ENCODE assay signal across 9 cellular contexts in the genomic region with DNA sequence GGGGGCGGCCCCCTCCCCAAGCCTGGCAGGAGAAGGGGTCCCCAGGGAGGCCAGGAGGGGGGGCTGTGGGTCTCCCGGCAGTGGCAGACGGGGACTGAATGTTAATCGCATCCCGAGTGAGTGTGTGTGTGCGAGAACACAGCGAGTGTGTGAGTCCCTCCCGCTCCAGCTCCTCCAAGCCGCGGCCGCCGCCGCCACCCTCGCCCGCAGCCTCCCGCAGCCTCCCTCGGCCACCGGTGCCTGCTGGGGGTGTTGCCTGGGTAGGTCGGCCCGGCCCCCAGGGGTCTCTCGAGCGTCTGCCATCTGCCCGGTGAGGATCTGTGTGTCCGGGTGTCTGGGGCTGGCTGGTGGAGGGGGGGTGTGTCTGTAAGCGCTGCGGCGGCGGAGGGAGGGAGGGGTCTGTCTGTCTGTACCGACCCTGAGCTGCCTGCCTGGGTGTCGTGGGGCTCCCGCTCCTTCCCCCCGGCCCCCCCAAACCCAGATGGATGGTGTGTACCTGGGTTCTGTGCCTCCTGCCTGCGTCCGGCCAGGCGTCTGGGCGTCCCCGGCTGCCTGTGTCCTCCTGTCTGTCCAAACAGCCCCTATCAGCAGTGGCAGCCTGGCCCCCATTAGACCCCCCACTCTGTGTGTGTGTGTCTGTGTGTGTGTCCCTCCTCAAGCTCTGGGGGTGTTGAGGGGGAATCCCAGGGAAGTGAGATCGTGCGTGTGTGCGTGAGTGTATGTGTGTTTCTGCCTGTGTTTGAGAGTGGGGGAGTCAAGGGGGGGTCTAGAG. TPM values are rescaled to one million over a fixed set of nuclear protein-coding genes. Genes with fewer than 3 reads are reported as not detected.
DNase-seq lines count a peak whose midpoint lies in the region; ATAC-seq and TF ChIP-seq lines count a peak whose summit lies in the region.
"Had no signal": no experiment of that assay in that cellular context is flagged by ENCODE, and none has a peak within 500 bp of the region (broad histone marks: within the 10 kb centered on the region; RNA-seq: fewer than 3 reads in every experiment).

A gene (plus strand): TSS at position 110 of the 772 bp plus-strand sequence. CDS start 4,725 bp downstream, outside the sequence.

- no peaks in the 10 kb centered on the region for H3K27me3 Mint-ChIP-seq in Caco-2 (ENCODE audit: insufficient read depth, unreplicated experiment)
- peaks cover 33% of the 10 kb centered on the region for H3K27me3 Mint-ChIP-seq in IgD-negative memory B cell
- peaks cover 40% of the 10 kb centered on the region for H3K27me3 Mint-ChIP-seq in activated naive CD8-positive, alpha-beta T cell treated with anti-CD3 and anti-CD28 coated beads, Interleukin-2, amount 50 U/mL, for 24 hours
- H3K27me3 Mint-ChIP-seq in mesothelial cell of epicardium (ENCODE audit: low read depth), result peaks cover 36% of the 10 kb centered on the region

- 0 out of 2 replicates have a peak, but pooled peaks cover 1% of the 10 kb centered on the region for H3K36me3 ChIP-seq in Caco-2 (ENCODE audit: control insufficient read depth, insufficient read depth, low read length)

- peak within 1 kb of the TSS; percentile 36 for H3K4me3 ChIP-seq in Caco-2 (ENCODE audit: low read depth, low read length)
- H3K4me3 ChIP-seq: left lung had no signal

- BruUV-seq in Caco-2 (replicated peaks; lab: Mats Ljungman, UMichigan), result no TSS peak

- peak; percentile 10 to 20 for TF ChIP-seq CTCF in Caco-2 (IDR thresholded peaks at IDR 0.05; ENCODE audit: insufficient read depth in 1 of 2, low read depth in 1 of 2, low read length in 1 of 2, severe bottlenecking in 1 of 2, unreplicated experiment in 1 of 2)
- TF ChIP-seq CTCF in mesothelial cell of epicardium (IDR thresholded peaks at IDR 0.05; ENCODE audit: unreplicated experiment), result no peak

- H3K27me3 ChIP-seq in Caco-2 (replicated peaks; ENCODE audit: control insufficient read depth, insufficient read depth, low read length), result no peaks in the 10 kb centered on the region

- CTCF ChIA-PET in Caco-2 (lab: Charles Lee), result interaction anchor here (0.6 to 1.0 kb wide), 5 partner anchors 8 to 312 kb away, joined by 3 to 6 read pairs (median 4); no protein-coding TSS in a partner anchor

- H3K9me3 Mint-ChIP-seq in Caco-2 (ENCODE audit: unreplicated experiment), result no peaks in the 10 kb centered on the region
- no peaks in the 10 kb centered on the region for H3K9me3 Mint-ChIP-seq in IgD-negative memory B cell
- H3K9me3 Mint-ChIP-seq in activated naive CD8-positive, alpha-beta T cell treated with anti-CD3 and anti-CD28 coated beads, Interleukin-2, amount 50 U/mL, for 24 hours, result no peaks in the 10 kb centered on the region
- H3K9me3 Mint-ChIP-seq in mesothelial cell of epicardium, result no peaks in the 10 kb centered on the region

- intact Hi-C loops in Caco-2 (cut with micrococcal nuclease; ENCODE audit: unreplicated experiment), result loop anchor here (5.0 kb wide), 3 partner anchors 41 to 189 kb away; a partner anchor contains a TSS

- DNase-seq in Caco-2, result peak; percentile 48 to 57
- no peak for DNase-seq in activated naive CD8-positive, alpha-beta T cell treated with anti-CD3 and anti-CD28 coated beads, Interleukin-2, amount 50 U/mL, for 24 hours
- DNase-seq in mesothelial cell of epicardium (ENCODE audit: low spot score in 2 of 2, unreplicated experiment in 2 of 2), result peak in 1 of 2 experiments; percentile 65
- DNase-seq in NCI-H2081 (lab: John Stamatoyannopoulos, UW), result no peak
- no peak for DNase-seq in germinal center (ENCODE audit: low spot score)

- POLR2A ChIA-PET in Caco-2 (lab: Charles Lee), result interaction anchor here (0.5 to 1.6 kb wide), 2 partner anchors 30 to 161 kb away, joined by 10 to 11 read pairs; a partner anchor contains a TSS

- no peak for ATAC-seq in activated naive CD8-positive, alpha-beta T cell treated with anti-CD3 and anti-CD28 coated beads, Interleukin-2, amount 50 U/mL, for 24 hours
- no peak for ATAC-seq in HG03095 (IDR thresholded peaks at IDR 0.05; ENCODE audit: unreplicated experiment)
- no peak for ATAC-seq in HG02840 (IDR thresholded peaks at IDR 0.05; ENCODE audit: low FRiP score, unreplicated experiment)
- ATAC-seq: left lung had no signal

- peak within 1 kb of the TSS; percentile 66 for H3K4me3 Mint-ChIP-seq in Caco-2 (ENCODE audit: unreplicated experiment)
- H3K4me3 Mint-ChIP-seq in IgD-negative memory B cell, result peak within 1 kb of the TSS; percentile 39 to 87 (median 78)
- peak within 1 kb of the TSS; percentile 61 for H3K4me3 Mint-ChIP-seq in activated naive CD8-positive, alpha-beta T cell treated with anti-CD3 and anti-CD28 coated beads, Interleukin-2, amount 50 U/mL, for 24 hours
- H3K4me3 Mint-ChIP-seq in mesothelial cell of epicardium, result peak within 1 kb of the TSS; percentile 76

- H3K27ac Mint-ChIP-seq in Caco-2 (ENCODE audit: unreplicated experiment), result peak within 1 kb of the TSS; percentile 42
- H3K27ac Mint-ChIP-seq in IgD-negative memory B cell, result peak within 1 kb of the TSS in 2 of 3 donors; percentile 39 to 76
- H3K27ac Mint-ChIP-seq in activated naive CD8-positive, alpha-beta T cell treated with anti-CD3 and anti-CD28 coated beads, Interleukin-2, amount 50 U/mL, for 24 hours, result no peak within 1 kb of the TSS
- peak within 1 kb of the TSS; percentile 30 for H3K27ac Mint-ChIP-seq in mesothelial cell of epicardium

- no peaks in the 10 kb centered on the region for H3K9me3 ChIP-seq in Caco-2
- H3K9me3 ChIP-seq: left lung had no signal

- H3K4me1 ChIP-seq in Caco-2, result peaks cover 40% of the 10 kb centered on the region

- H3K4me1 Mint-ChIP-seq in Caco-2 (ENCODE audit: low read depth, unreplicated experiment) (peaks cover 43% of the 10 kb centered on the region), IgD-negative memory B cell (peaks cover 0 to 17% (median 10%) of the 10 kb centered on the region in 3 donors), mesothelial cell of epicardium (peaks cover 50% of the 10 kb centered on the region)
- H3K4me1 Mint-ChIP-seq in activated naive CD8-positive, alpha-beta T cell treated with anti-CD3 and anti-CD28 coated beads, Interleukin-2, amount 50 U/mL, for 24 hours, result peaks cover 30% of the 10 kb centered on the region

- H3K36me3 Mint-ChIP-seq in Caco-2 (ENCODE audit: insufficient read depth, unreplicated experiment) (peaks cover 58% of the 10 kb centered on the region), IgD-negative memory B cell (no peaks in the 10 kb centered on the region), mesothelial cell of epicardium (no peaks in the 10 kb centered on the region)
- peaks cover 2% of the 10 kb centered on the region for H3K36me3 Mint-ChIP-seq in activated naive CD8-positive, alpha-beta T cell treated with anti-CD3 and anti-CD28 coated beads, Interleukin-2, amount 50 U/mL, for 24 hours (ENCODE audit: low read depth)

RNA-seq across cellular contexts. Expression of the gene that starts here (rescaled TPM):
- 6.5 and 7.3 TPM in 2 replicates for total RNA-seq in Caco-2 (2022)
- polyA plus RNA-seq in IgD-negative memory B cell, result not detected
- total RNA-seq in mesothelial cell of epicardium, result 14.5 to 15.8 TPM (median 15.7 TPM) in 3 replicates

Comparison
In these comparisons a context has a peak if more than half of its experiments do, and no peak if none do; other contexts are left out.
1. DNase-seq: peak in Caco-2 (2 of 2); none in activated naive CD8-positive, alpha-beta T cell treated with anti-CD3 and anti-CD28 coated beads, Interleukin-2, amount 50 U/mL, for 24 hours (single experiment), NCI-H2081 (0 of 2) and germinal center (single experiment).
2. Peak in every context shown above with its lines, with median percentiles within 50 percentile points of each other: H3K4me3 Mint-ChIP-seq.